16 cellular contexts compared by ENCODE assay signal in the genomic region with DNA sequence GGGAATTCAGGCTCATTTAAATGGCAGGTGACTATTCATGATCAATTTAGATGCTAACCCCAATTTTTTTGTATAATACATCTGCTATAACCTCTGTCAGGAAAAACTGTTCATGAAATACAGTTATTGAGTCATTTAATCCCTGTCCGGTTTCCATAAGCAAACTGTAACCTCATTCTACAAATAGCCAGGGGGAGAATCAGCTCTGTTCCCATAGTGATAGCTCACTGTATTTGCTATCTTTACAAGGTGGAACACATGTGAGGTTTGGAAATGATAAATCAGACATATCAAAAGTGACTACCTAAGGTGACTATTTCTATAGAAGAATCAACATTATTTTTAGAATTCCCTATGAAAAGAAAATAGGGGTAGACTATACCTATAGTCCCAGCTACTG. TPM values are rescaled to one million over a fixed set of nuclear protein-coding genes. Genes with fewer than 3 reads are reported as not detected.
DNase-seq lines count a peak whose midpoint lies in the region; ATAC-seq and TF ChIP-seq lines count a peak whose summit lies in the region.
"Had no signal": no experiment of that assay in that cellular context is flagged by ENCODE, and none has a peak within 500 bp of the region (broad histone marks: within the 10 kb centered on the region; RNA-seq: fewer than 3 reads in every experiment).

No MANE protein-coding gene starts in this region.

- no peak for ATAC-seq in activated CD4-positive, CD25-positive, alpha-beta regulatory T cell treated with anti-CD3 and anti-CD28 coated beads, Interleukin-2, amount 50 U/mL, for 24 hours
- ATAC-seq: Panc1, T-helper 17 cell had no signal

- TF ChIP-seq CTCF in epithelial cell of esophagus (IDR thresholded peaks at IDR 0.05; ENCODE audit: insufficient read depth, low read depth, low read length, missing control alignments), result no peak

- DNase-seq in COLO668 (lab: John Stamatoyannopoulos, UW; ENCODE audit: unreplicated experiment), result peak; percentile 44
- DNase-seq in NCI-H1417 (lab: John Stamatoyannopoulos, UW), result peak in 2 of 3 experiments; percentile 59 to 87
- peak; percentile 85 for DNase-seq in NCI-H526 treated with DMSO at 0.1 percent for 48 hours (lab: John Stamatoyannopoulos, UW)
- peak; percentile 26 for DNase-seq in epithelial cell of esophagus (ENCODE audit: low read depth)
- no peak for DNase-seq in occipital lobe (lab: John Stamatoyannopoulos, UW)
- no peak for DNase-seq in middle frontal gyrus (ENCODE audit: extremely low spot score, low spot score)
- DNase-seq: C1 segment of cervical spinal cord; CD8-positive, alpha-beta memory T cell; DMS79; H9; NCI-H1105 treated with DMSO at 0.1 percent for 48 hours; NCI-H2029; T-helper 17 cell had no signal

- no peak overlapping the region for H3K4me3 ChIP-seq in epithelial cell of esophagus (ENCODE audit: low read length)
- H3K4me3 ChIP-seq: SJSA1 had no signal

RNA-seq across cellular contexts. Expression of gene VPS33A, which starts 38.6 kb away (rescaled TPM):
- 27.1 TPM for total RNA-seq in occipital lobe

Comparison
In these comparisons a context has a peak if more than half of its experiments do, and no peak if none do; other contexts are left out.
1. DNase-seq: peak in COLO668 (single experiment), NCI-H1417 (2 of 3), NCI-H526 treated with DMSO at 0.1 percent for 48 hours (single experiment) and epithelial cell of esophagus (single experiment); none in occipital lobe (single experiment) and middle frontal gyrus (single experiment).